8 cellular contexts compared by ENCODE assay signal in the genomic region with DNA sequence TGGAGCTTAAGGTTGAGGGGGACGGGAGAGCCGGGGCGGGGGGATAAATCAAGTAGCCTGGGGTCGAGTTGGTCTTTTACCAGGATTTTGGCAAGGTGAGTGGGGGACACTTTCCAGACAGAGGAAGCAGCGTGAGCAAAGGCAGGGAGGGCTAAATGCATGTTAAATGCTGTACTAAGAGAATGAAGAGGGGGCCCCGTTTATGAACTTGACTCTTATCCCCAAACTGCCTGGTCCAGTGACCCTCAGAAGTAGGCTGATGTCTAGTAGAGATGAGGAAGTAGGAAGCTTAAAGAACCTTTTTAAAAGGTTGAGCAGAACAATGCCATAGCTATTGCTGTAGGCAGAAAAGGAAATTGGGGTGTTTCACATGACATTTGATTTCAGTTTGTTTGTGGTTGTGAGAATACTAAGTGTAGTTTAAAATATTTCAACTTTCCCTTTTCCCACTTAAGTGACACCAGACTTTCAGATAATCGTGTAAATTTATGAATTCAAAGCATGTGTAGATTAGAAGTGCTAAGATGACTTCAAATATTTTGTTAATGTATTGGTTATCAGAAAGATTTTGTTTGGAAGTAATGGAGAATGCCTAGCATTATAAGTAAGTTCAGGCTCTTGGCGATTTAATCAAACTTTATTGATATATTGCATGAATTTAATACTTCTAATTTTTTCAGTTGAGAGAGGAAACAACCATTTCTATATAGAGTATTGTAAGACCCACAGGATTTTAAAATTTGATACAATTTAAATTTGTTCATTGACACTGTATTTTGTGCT. TPM values are rescaled to one million over a fixed set of nuclear protein-coding genes. Genes with fewer than 3 reads are reported as not detected.
DNase-seq lines count a peak whose midpoint lies in the region; ATAC-seq lines count a peak whose summit lies in the region.

No MANE protein-coding gene starts in this region.

- peaks cover 3% of the 10 kb centered on the region; the same call in 1 of the 2 replicates for H3K4me1 ChIP-seq in ES-I3 (ENCODE audit: insufficient read depth, low read length)

- H3K9ac ChIP-seq in ES-I3 (ENCODE audit: low read depth, low read length), result peak overlapping the region; percentile 96; the same call in 1 of the 2 replicates

- peaks cover 1% of the 10 kb centered on the region for H3K36me3 Mint-ChIP-seq in activated naive CD8-positive, alpha-beta T cell treated with anti-CD3 and anti-CD28 coated beads, Interleukin-2, amount 10 ng/mL, durations not matched to agents 7 days and 5 days
- peaks cover 61% of the 10 kb centered on the region for H3K36me3 Mint-ChIP-seq in stimulated activated memory B cell treated with anti-CD40 and anti-IgM and Interleukin-4, amounts not matched to agents 10 μg/mL and 1 μg/mL and 100 μg/mL, for 72 hours

- POLR2A ChIA-PET in activated naive CD8-positive, alpha-beta T cell treated with anti-CD3 and anti-CD28 coated beads, Interleukin-2, amount 10 ng/mL, durations not matched to agents 7 days and 5 days (lab: Charles Lee), result interaction anchor here (0.6 to 3.0 kb wide), 15 partner anchors 16 to 656 kb away, joined by 3 to 34 read pairs (median 7); a partner anchor contains a TSS

- peaks cover 23% of the 10 kb centered on the region for H3K4me1 Mint-ChIP-seq in activated naive CD8-positive, alpha-beta T cell treated with anti-CD3 and anti-CD28 coated beads, Interleukin-2, amount 10 ng/mL, durations not matched to agents 7 days and 5 days
- peaks cover 33% of the 10 kb centered on the region for H3K4me1 Mint-ChIP-seq in stimulated activated memory B cell treated with anti-CD40 and anti-IgM and Interleukin-4, amounts not matched to agents 10 μg/mL and 1 μg/mL and 100 μg/mL, for 72 hours

- no peaks in the 10 kb centered on the region for H3K9me3 ChIP-seq in ES-I3 (ENCODE audit: control insufficient read depth, insufficient read depth, low read length)

- peak overlapping the region; percentile 99 for H3K27ac Mint-ChIP-seq in activated naive CD8-positive, alpha-beta T cell treated with anti-CD3 and anti-CD28 coated beads, Interleukin-2, amount 10 ng/mL, durations not matched to agents 7 days and 5 days
- H3K27ac Mint-ChIP-seq in stimulated activated memory B cell treated with anti-CD40 and anti-IgM and Interleukin-4, amounts not matched to agents 10 μg/mL and 1 μg/mL and 100 μg/mL, for 72 hours, result peak overlapping the region; percentile 95

- peak; percentile 22 for ATAC-seq in GM21381 (IDR thresholded peaks at IDR 0.05; ENCODE audit: unreplicated experiment)
- peak; percentile 15 for ATAC-seq in activated naive CD8-positive, alpha-beta T cell treated with anti-CD3 and anti-CD28 coated beads, Interleukin-2, amount 10 ng/mL, durations not matched to agents 7 days and 5 days (ENCODE audit: low read depth)
- ATAC-seq in stimulated activated memory B cell treated with anti-CD40 and anti-IgM and Interleukin-4, amounts not matched to agents 10 μg/mL and 1 μg/mL and 100 μg/mL, for 72 hours, result peak; percentile 54

- DNase-seq in MV-4-11 (lab: John Stamatoyannopoulos, UW) (peak; percentile 56), islet precursor cell (peak; percentile 55), NCI-H524 treated with DMSO at 0.1 percent for 48 hours (lab: John Stamatoyannopoulos, UW) (no peak), HuH-7.5 (ENCODE audit: low spot score) (no peak)
- DNase-seq in activated naive CD8-positive, alpha-beta T cell treated with anti-CD3 and anti-CD28 coated beads, Interleukin-2, amount 10 ng/mL, durations not matched to agents 7 days and 5 days, result peak; percentile 43

- no peaks in the 10 kb centered on the region for H3K36me3 ChIP-seq in ES-I3 (ENCODE audit: insufficient read depth, low read length)

- H3K4me3 Mint-ChIP-seq in activated naive CD8-positive, alpha-beta T cell treated with anti-CD3 and anti-CD28 coated beads, Interleukin-2, amount 10 ng/mL, durations not matched to agents 7 days and 5 days, result peak overlapping the region; percentile 100
- H3K4me3 Mint-ChIP-seq in stimulated activated memory B cell treated with anti-CD40 and anti-IgM and Interleukin-4, amounts not matched to agents 10 μg/mL and 1 μg/mL and 100 μg/mL, for 72 hours, result peak overlapping the region; percentile 94

- H3K27me3 Mint-ChIP-seq in activated naive CD8-positive, alpha-beta T cell treated with anti-CD3 and anti-CD28 coated beads, Interleukin-2, amount 10 ng/mL, durations not matched to agents 7 days and 5 days, result no peaks in the 10 kb centered on the region
- no peaks in the 10 kb centered on the region for H3K27me3 Mint-ChIP-seq in stimulated activated memory B cell treated with anti-CD40 and anti-IgM and Interleukin-4, amounts not matched to agents 10 μg/mL and 1 μg/mL and 100 μg/mL, for 72 hours

- no peaks in the 10 kb centered on the region for H3K9me3 Mint-ChIP-seq in activated naive CD8-positive, alpha-beta T cell treated with anti-CD3 and anti-CD28 coated beads, Interleukin-2, amount 10 ng/mL, durations not matched to agents 7 days and 5 days
- no peaks in the 10 kb centered on the region for H3K9me3 Mint-ChIP-seq in stimulated activated memory B cell treated with anti-CD40 and anti-IgM and Interleukin-4, amounts not matched to agents 10 μg/mL and 1 μg/mL and 100 μg/mL, for 72 hours

RNA-seq across cellular contexts. Expression of a gene that starts 1.8 kb away (rescaled TPM):
- 10 to 100 TPM; 27.9 to 28.8 TPM for total RNA-seq in activated naive CD8-positive, alpha-beta T cell treated with anti-CD3 and anti-CD28 coated beads, Interleukin-2, amount 10 ng/mL, durations not matched to agents 7 days and 5 days

Comparison
In these comparisons a context has a peak if more than half of its experiments do, and no peak if none do; other contexts are left out.
1. DNase-seq: peak in MV-4-11 (single experiment), activated naive CD8-positive, alpha-beta T cell treated with anti-CD3 and anti-CD28 coated beads, Interleukin-2, amount 10 ng/mL, durations not matched to agents 7 days and 5 days (single experiment) and islet precursor cell (single experiment); none in NCI-H524 treated with DMSO at 0.1 percent for 48 hours (single experiment) and HuH-7.5 (single experiment).
2. Peak in every context shown above with its lines, with median percentiles within 50 percentile points of each other: ATAC-seq.